ENCODE assay signal across 26 cellular contexts in the genomic region with DNA sequence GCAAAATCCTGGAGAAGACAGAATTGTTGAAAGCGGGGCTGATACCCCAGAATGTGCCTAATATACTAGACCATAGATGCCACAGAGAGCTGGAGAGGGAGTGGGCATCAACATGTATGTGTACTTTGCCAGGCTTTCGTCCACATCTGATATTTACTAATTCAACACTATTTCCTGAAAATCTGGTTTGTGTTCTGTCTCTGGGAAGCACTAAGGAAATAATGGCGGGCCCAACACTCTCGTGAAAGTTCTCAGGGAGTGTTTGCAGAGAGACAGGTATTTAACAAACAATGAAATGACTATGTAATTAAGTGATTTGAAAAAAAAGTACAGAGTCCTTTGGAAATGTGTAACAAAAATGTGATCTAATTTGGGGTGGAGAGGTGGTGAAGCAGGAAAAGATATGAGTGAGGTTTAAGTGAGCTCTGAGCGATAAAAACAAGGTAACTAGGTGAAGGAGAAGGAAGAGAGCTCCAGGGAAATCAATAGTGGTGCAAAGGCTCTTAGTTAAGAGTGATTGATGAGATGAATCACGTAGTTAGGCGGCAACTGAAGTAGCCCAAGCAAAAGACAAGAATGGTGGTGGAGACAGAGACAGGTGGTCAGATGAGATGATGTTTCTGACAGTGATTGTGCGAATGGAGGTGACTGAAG.
DNase-seq lines count a peak whose midpoint lies in the region; ATAC-seq and TF ChIP-seq lines count a peak whose summit lies in the region.
"Had no signal": no experiment of that assay in that cellular context is flagged by ENCODE, and none has a peak within 500 bp of the region (broad histone marks: within the 10 kb centered on the region; RNA-seq: fewer than 3 reads in every experiment).

No MANE protein-coding gene starts in this region.

- H3K27me3 ChIP-seq in breast epithelium (no peaks in the 10 kb centered on the region), mammary epithelial cell (ENCODE audit: insufficient read depth, low read length) (no peaks in the 10 kb centered on the region), mucosa of stomach (ENCODE audit: control insufficient read depth, insufficient read depth, low read length) (no peaks in the 10 kb centered on the region), GM23338 (ENCODE audit: insufficient read depth) (no peaks in the 10 kb centered on the region)
- H3K27me3 ChIP-seq: BE2C, heart right ventricle, spleen had no signal

- H2AFZ ChIP-seq in mammary epithelial cell (ENCODE audit: low read depth, low read length) (no peak overlapping the region), GM23338 (no peak overlapping the region)
- H2AFZ ChIP-seq: PC-9 had no signal

- H3K9ac ChIP-seq in mammary epithelial cell (ENCODE audit: insufficient read depth, low read length) (no peak overlapping the region), mucosa of stomach (ENCODE audit: low read length) (peak overlapping the region; percentile 26)

- no peak for TF ChIP-seq POLR2A in breast epithelium (IDR thresholded peaks at IDR 0.05)

- H3K36me3 Mint-ChIP-seq in WTC11 (no peaks in the 10 kb centered on the region), GM23338 (ENCODE audit: low read depth) (no peaks in the 10 kb centered on the region)
- H3K36me3 Mint-ChIP-seq in naive thymus-derived CD8-positive, alpha-beta T cell = peaks cover 11 to 21% (median 18%) of the 10 kb centered on the region in 3 donors

- POLR2A ChIA-PET in WTC11 (lab: Charles Lee) = no interaction called here
- POLR2A ChIA-PET in naive thymus-derived CD8-positive, alpha-beta T cell (lab: Charles Lee) = no interaction called here

- H3K9me2 ChIP-seq in GM23338 (ENCODE audit: insufficient read depth) = no peaks in the 10 kb centered on the region

- H3K79me2 ChIP-seq in mammary epithelial cell (ENCODE audit: insufficient read depth, low read length) = no peaks in the 10 kb centered on the region
- no peaks in the 10 kb centered on the region for H3K79me2 ChIP-seq in GM23338 (replicated peaks; ENCODE audit: insufficient read depth)

- H3K36me3 ChIP-seq in breast epithelium (no peaks in the 10 kb centered on the region), mammary epithelial cell (ENCODE audit: insufficient read depth, low read length) (no peaks in the 10 kb centered on the region), mucosa of stomach (ENCODE audit: control insufficient read depth, insufficient read depth, low read length) (no peaks in the 10 kb centered on the region), GM23338 (ENCODE audit: insufficient read depth) (no peaks in the 10 kb centered on the region)
- H3K36me3 ChIP-seq: BE2C, HAP-1 had no signal

- no TSS peak for BruUV-seq in mammary epithelial cell (replicated peaks; lab: Mats Ljungman, UMichigan)

- H3K9me3 Mint-ChIP-seq in WTC11 (no peaks in the 10 kb centered on the region), GM23338 (no peaks in the 10 kb centered on the region)
- peaks cover 0 to 4% (median 0%) of the 10 kb centered on the region in 9 donors for H3K9me3 Mint-ChIP-seq in naive thymus-derived CD8-positive, alpha-beta T cell
- H3K9me3 Mint-ChIP-seq: IgD-negative memory B cell, immature natural killer cell, T-cell had no signal

- H3K27me3 Mint-ChIP-seq in WTC11 (ENCODE audit: low read depth) (no peaks in the 10 kb centered on the region), GM23338 (ENCODE audit: insufficient read depth, low read depth, poor library complexity) (peaks cover 3% of the 10 kb centered on the region)
- no peaks in the 10 kb centered on the region for H3K27me3 Mint-ChIP-seq in naive thymus-derived CD8-positive, alpha-beta T cell
- H3K27me3 Mint-ChIP-seq: activated CD8-positive, alpha-beta memory T cell treated with anti-CD3 and anti-CD28 coated beads, Interleukin-2, amount 10 ng/mL, durations not matched to agents 7 days and 5 days; IgD-negative memory B cell; T-cell had no signal

- WGBS in mammary epithelial cell (ENCODE audit: low coverage, missing lambda C conversion rate) = 97% methylated on average over 8 of the region's 8 CpGs

- H3K4me1 ChIP-seq in breast epithelium (no peaks in the 10 kb centered on the region), mammary epithelial cell (ENCODE audit: insufficient read depth, low read length) (no peaks in the 10 kb centered on the region), mucosa of stomach (ENCODE audit: control insufficient read depth, insufficient read depth, low read length) (peaks cover 47% of the 10 kb centered on the region), GM23338 (ENCODE audit: insufficient read depth) (no peaks in the 10 kb centered on the region)
- H3K4me1 ChIP-seq: BE2C, heart right ventricle, spleen had no signal

- intact Hi-C loops in breast epithelium (cut with DNase I; ENCODE audit: low total_unique reads) = no loop called here
- intact Hi-C loops in mammary epithelial cell (cut with micrococcal nuclease) = no loop called here

- CTCF ChIA-PET in mammary epithelial cell (lab: Charles Lee; ENCODE audit: low non-redundant PET) = no interaction called here
- CTCF ChIA-PET in WTC11 (lab: Charles Lee) = no interaction called here

- no peaks in the 10 kb centered on the region for H3F3A ChIP-seq in GM23338 (replicated peaks; ENCODE audit: low read depth)

- no peaks in the 10 kb centered on the region for H3K9me3 ChIP-seq in breast epithelium
- no peaks in the 10 kb centered on the region for H3K9me3 ChIP-seq in mammary epithelial cell (replicated peaks; ENCODE audit: insufficient read depth, low read length)
- no peaks in the 10 kb centered on the region for H3K9me3 ChIP-seq in mucosa of stomach (ENCODE audit: control insufficient read depth, low read length)
- H3K9me3 ChIP-seq: BE2C, HAP-1, heart right ventricle, spleen had no signal

- H3K27ac ChIP-seq in breast epithelium = peak overlapping the region; percentile 40 to 58
- no peak overlapping the region for H3K27ac ChIP-seq in mammary epithelial cell (ENCODE audit: insufficient read depth, low read depth, low read length)
- H3K27ac ChIP-seq in GM23338 (ENCODE audit: low read depth) = no peak overlapping the region
- H3K27ac ChIP-seq: heart right ventricle, PC-9, spleen had no signal

- DNase-seq in breast epithelium (ENCODE audit: low spot score in 2 of 2) (no peak), mammary epithelial cell (no peak), WTC11 (ENCODE audit: low spot score) (no peak), GM23338 (ENCODE audit: low spot score) (no peak)
- DNase-seq in naive thymus-derived CD8-positive, alpha-beta T cell = no peak
- DNase-seq: activated CD4-positive, alpha-beta T cell treated with anti-CD3 and anti-CD28 coated beads for 48 hours; activated CD8-positive, alpha-beta memory T cell treated with anti-CD3 and anti-CD28 coated beads, Interleukin-2, amount 10 ng/mL, durations not matched to agents 7 days and 5 days; activated naive CD4-positive, alpha-beta T cell treated with anti-CD3 and anti-CD28 coated beads, Interleukin-2, amount 50 U/mL, for 16 hours; BE2C; COR-L47; dermis blood vessel endothelial cell; EL; heart right ventricle; immature natural killer cell; NCI-H1436 treated with DMSO at 0.1 percent for 48 hours; SHP77; spleen; stimulated activated CD4-positive, alpha-beta T cell treated with anti-CD3 and anti-CD28 coated beads, Interleukin-4, amount 100 ng/mL, for 1 hour; stimulated activated naive CD4-positive, alpha-beta T cell; T-cell had no signal

- H3K4me3 Mint-ChIP-seq in WTC11 (no peak overlapping the region), GM23338 (no peak overlapping the region)
- no peak overlapping the region for H3K4me3 Mint-ChIP-seq in naive thymus-derived CD8-positive, alpha-beta T cell
- H3K4me3 Mint-ChIP-seq: activated CD8-positive, alpha-beta memory T cell treated with anti-CD3 and anti-CD28 coated beads, Interleukin-2, amount 10 ng/mL, durations not matched to agents 7 days and 5 days; IgD-negative memory B cell; immature natural killer cell; T-cell had no signal

- ATAC-seq in WTC11 (no peak), GM21825 (IDR thresholded peaks at IDR 0.05; ENCODE audit: unreplicated experiment) (no peak), GM23338 (no peak), GM18873 (IDR thresholded peaks at IDR 0.05; ENCODE audit: low FRiP score, unreplicated experiment) (no peak)
- ATAC-seq in naive thymus-derived CD8-positive, alpha-beta T cell = no peak
- ATAC-seq: activated CD8-positive, alpha-beta memory T cell treated with anti-CD3 and anti-CD28 coated beads, Interleukin-2, amount 10 ng/mL, durations not matched to agents 7 days and 5 days; heart right ventricle; T-cell had no signal

- H3K4me2 ChIP-seq in mammary epithelial cell (ENCODE audit: insufficient read depth, low read depth, low read length) = no peak overlapping the region
- H3K4me2 ChIP-seq in GM23338 = no peak overlapping the region
- H3K4me2 ChIP-seq: PC-9 had no signal

- TF ChIP-seq CTCF in breast epithelium (IDR thresholded peaks at IDR 0.05) (no peak), mammary epithelial cell (conservative IDR thresholded peaks at IDR 0.05 in 1 of 2, IDR thresholded peaks at IDR 0.05 in 1 of 2; ENCODE audit: extremely low read depth in 1 of 2, insufficient read depth in 1 of 2, low read depth in 1 of 2, low read length in 2 of 2) (no peak), WTC11 (IDR thresholded peaks at IDR 0.05) (no peak), GM23338 (conservative IDR thresholded peaks at IDR 0.05; ENCODE audit: low read depth in 2 of 2) (no peak)

- H3K27ac Mint-ChIP-seq in WTC11 (peak overlapping the region; percentile 14), GM23338 (no peak overlapping the region)
- peak overlapping the region in 1 of 10 donors; percentile 5 for H3K27ac Mint-ChIP-seq in naive thymus-derived CD8-positive, alpha-beta T cell
- H3K27ac Mint-ChIP-seq: activated CD8-positive, alpha-beta memory T cell treated with anti-CD3 and anti-CD28 coated beads, Interleukin-2, amount 10 ng/mL, durations not matched to agents 7 days and 5 days; IgD-negative memory B cell; T-cell had no signal

- in situ Hi-C loops in mammary epithelial cell (cut with MboI; ENCODE audit: low sequenced_read_pairs in 2 of 2) = no loop called here

- H3K4me3 ChIP-seq in breast epithelium = no peak overlapping the region
- no peak overlapping the region for H3K4me3 ChIP-seq in mammary epithelial cell (replicated peaks in 1 of 3; ENCODE audit: insufficient read depth in 1 of 3, low read depth in 2 of 3, low read length in 3 of 3)
- no peak overlapping the region for H3K4me3 ChIP-seq in mucosa of stomach (ENCODE audit: low read length)
- no peak overlapping the region for H3K4me3 ChIP-seq in GM23338
- H3K4me3 ChIP-seq: HAP-1, heart right ventricle, PC-9, spleen had no signal

- H3K4me1 Mint-ChIP-seq in WTC11 (no peaks in the 10 kb centered on the region), GM23338 (no peaks in the 10 kb centered on the region)
- H3K4me1 Mint-ChIP-seq in naive thymus-derived CD8-positive, alpha-beta T cell = no peaks in the 10 kb centered on the region
- H3K4me1 Mint-ChIP-seq: activated CD8-positive, alpha-beta memory T cell treated with anti-CD3 and anti-CD28 coated beads, Interleukin-2, amount 10 ng/mL, durations not matched to agents 7 days and 5 days; IgD-negative memory B cell; immature natural killer cell; T-cell had no signal

- dilution Hi-C loops in mammary epithelial cell (cut with HindIII; ENCODE audit: low sequenced_read_pairs) = loop anchor here (5.0 kb wide), 1 partner anchor 48 kb away; no protein-coding TSS in a partner anchor

- H4K20me1 ChIP-seq in mammary epithelial cell (ENCODE audit: insufficient read depth, low read length) (no peaks in the 10 kb centered on the region), GM23338 (replicated peaks; ENCODE audit: insufficient read depth) (no peaks in the 10 kb centered on the region)

Comparison
In these comparisons a context has a peak if more than half of its experiments do, and no peak if none do; other contexts are left out.
1. H3K27ac ChIP-seq: peak in breast epithelium (2 of 2); none in mammary epithelial cell (single experiment) and GM23338 (single experiment).